In the genomic region with DNA sequence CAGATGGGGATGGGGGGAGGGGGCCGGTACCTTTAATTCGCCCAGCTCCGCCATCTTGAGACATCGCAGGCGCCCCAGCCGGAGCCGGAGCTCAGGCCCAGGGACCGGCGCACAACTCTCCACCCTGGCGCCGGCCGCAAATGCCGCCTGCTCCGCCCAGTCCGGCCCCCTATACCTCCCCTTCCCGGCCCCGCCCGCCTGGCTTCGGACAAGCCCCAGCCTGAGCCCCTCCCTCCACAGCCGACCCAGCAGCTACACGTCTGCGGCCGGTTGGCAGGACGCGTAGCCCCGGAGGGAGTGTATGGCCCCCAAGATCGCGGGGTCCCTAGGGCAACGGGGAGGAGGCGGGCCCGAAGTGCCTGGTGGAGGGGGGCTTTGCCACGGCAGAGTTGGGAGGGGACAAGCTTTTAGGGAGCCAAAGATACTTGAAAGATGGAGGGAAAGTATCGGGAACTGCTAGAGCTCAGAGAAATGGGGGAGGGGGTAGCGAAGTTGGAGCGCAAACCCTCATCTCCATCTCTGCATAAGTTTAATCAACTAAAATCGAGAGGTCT, we compare ENCODE assay signal across 8 cellular contexts. TPM values are rescaled to one million over a fixed set of nuclear protein-coding genes. Genes with fewer than 3 reads are reported as not detected.
DNase-seq lines count a peak whose midpoint lies in the region; ATAC-seq, FAIRE-seq and TF ChIP-seq lines count a peak whose summit lies in the region.

TSS of gene PIAS3 (minus strand) at position 145 of the 554 bp plus-strand sequence. CDS start at position 54, 91 bp downstream.

- no peaks in the 10 kb centered on the region for H3K9me3 ChIP-seq in kidney (ENCODE audit: control insufficient read depth in 1 of 2, low read length in 2 of 2)

- peak; percentile 90 for DNase-seq in AG09319 (ENCODE audit: extremely low read depth, low read depth)
- peak; percentile 99 for DNase-seq in NCI-H345 treated with DMSO at 0.1 percent for 48 hours (lab: John Stamatoyannopoulos, UW; ENCODE audit: unreplicated experiment)
- peak; percentile 91 for DNase-seq in activated CD4-positive, CD25-positive, alpha-beta regulatory T cell treated with anti-CD3 and anti-CD28 coated beads, Interleukin-2, amount 50 U/mL, for 72 hours
- DNase-seq in cerebellar cortex (ENCODE audit: low spot score) = peak; percentile 91
- peak; percentile 99 for DNase-seq in kidney
- peak; percentile 62 to 77 for DNase-seq in stimulated activated CD4-positive, alpha-beta T cell treated with anti-CD3 and anti-CD28 coated beads, Interleukin-15, amount 100 ng/mL, for 1 hour (ENCODE audit: low read depth in 1 of 2, low spot score in 1 of 2)

- peak within 1 kb of the TSS; percentile 61 to 94 for H3K9ac ChIP-seq in kidney (ENCODE audit: low read length in 2 of 2)

- peak within 1 kb of the TSS; percentile 87 to 99 for H3K4me3 ChIP-seq in kidney (ENCODE audit: low read length in 2 of 2)

- no peak for FAIRE-seq in kidney (lab: Jason Lieb, UNC)

- TF ChIP-seq CTCF in AG09319 (IDR thresholded peaks at IDR 0.05; ENCODE audit: low read depth, low read length) (no peak), kidney (IDR thresholded peaks at IDR 0.05; ENCODE audit: borderline replicate concordance, extremely low read depth, insufficient read depth) (no peak)

- H3K36me3 ChIP-seq in kidney (ENCODE audit: control insufficient read depth in 1 of 2, insufficient read depth in 2 of 2, low read length in 2 of 2) = peaks cover 16 to 19% of the 10 kb centered on the region in 2 donors

- peaks cover 0 to 9% of the 10 kb centered on the region in 2 donors for H3K4me1 ChIP-seq in kidney (ENCODE audit: control insufficient read depth in 1 of 2, insufficient read depth in 1 of 2, low read depth in 1 of 2, low read length in 2 of 2)

- intact Hi-C loops in kidney (cut with DNase I) = no loop called here

- H3K27ac ChIP-seq in kidney (ENCODE audit: low read depth in 2 of 2, low read length in 2 of 2) = peak within 1 kb of the TSS; percentile 89

- ATAC-seq in GM19025 (IDR thresholded peaks at IDR 0.05; ENCODE audit: low read depth, unreplicated experiment) (peak; percentile 80), HG03280 (IDR thresholded peaks at IDR 0.05; ENCODE audit: unreplicated experiment) (peak; percentile 90)

RNA-seq across cellular contexts. Expression of gene PIAS3, which starts in this region (rescaled TPM):
- 36.9 TPM for total RNA-seq in kidney
- 12.5 TPM for polyA plus RNA-seq in kidney (ENCODE audit: insufficient read depth, low read depth, low replicate concordance)

Comparison
In these comparisons a context has a peak if more than half of its experiments do, and no peak if none do; other contexts are left out.
1. Peak in every context shown above with its lines: DNase-seq, ATAC-seq, H3K4me3 ChIP-seq and H3K27ac ChIP-seq.